In genomic region chr3:47381317-47382157, GRCh38 we compare ENCODE assay signal across 8 cellular contexts. TPM values are rescaled to one million over a fixed set of nuclear protein-coding genes. Genes with fewer than 3 reads are reported as not detected.
DNase-seq lines count a peak whose midpoint lies in the region; ATAC-seq and TF ChIP-seq lines count a peak whose summit lies in the region.

No MANE protein-coding gene starts in this region.

- H3K27ac Mint-ChIP-seq in activated naive CD4-positive, alpha-beta T cell treated with anti-CD3 and anti-CD28 coated beads, Interleukin-2, amount 10 ng/mL, durations not matched to agents 7 days and 5 days = peak overlapping the region; percentile 98

- no peaks in the 10 kb centered on the region for H3K9me3 ChIP-seq in testis

- no peaks in the 10 kb centered on the region for H3K27me3 Mint-ChIP-seq in activated naive CD4-positive, alpha-beta T cell treated with anti-CD3 and anti-CD28 coated beads, Interleukin-2, amount 10 ng/mL, durations not matched to agents 7 days and 5 days

- TF ChIP-seq CTCF in omental fat pad (IDR thresholded peaks at IDR 0.05) (no peak), testis (IDR thresholded peaks at IDR 0.05) (no peak)

- in situ Hi-C loops in KBM-7 (cut with MboI; ENCODE audit: low pct_unique_long_range_greater_than_20kb, low sequenced_read_pairs) (no loop called here), SK-MEL-5 (cut with HindIII; ENCODE audit: low pct_unique_long_range_greater_than_20kb, low sequenced_read_pairs) (no loop called here)

- H3K4me1 Mint-ChIP-seq in activated naive CD4-positive, alpha-beta T cell treated with anti-CD3 and anti-CD28 coated beads, Interleukin-2, amount 10 ng/mL, durations not matched to agents 7 days and 5 days = peaks cover 47% of the 10 kb centered on the region

- no peaks in the 10 kb centered on the region for H3K27me3 ChIP-seq in testis

- peak overlapping the region; percentile 85 to 94 for H3K27ac ChIP-seq in testis

- 3 to 4% methylated on average over 44 of the region's 44 CpGs for WGBS in testis, 2 donors

- ATAC-seq in GM21737 (IDR thresholded peaks at IDR 0.05; ENCODE audit: unreplicated experiment) (peak; percentile 71), omental fat pad (ENCODE audit: low FRiP score) (peak; percentile 80)

- intact Hi-C loops in testis (cut with DNase I; ENCODE audit: low total_unique reads) = no loop called here

- H3K4me3 Mint-ChIP-seq in activated naive CD4-positive, alpha-beta T cell treated with anti-CD3 and anti-CD28 coated beads, Interleukin-2, amount 10 ng/mL, durations not matched to agents 7 days and 5 days = peak overlapping the region; percentile 99

- CTCF ChIA-PET in activated naive CD4-positive, alpha-beta T cell treated with anti-CD3 and anti-CD28 coated beads, Interleukin-2, amount 10 ng/mL, durations not matched to agents 7 days and 5 days (lab: Charles Lee) = no interaction called here

- DNase-seq in ELF-1 (ENCODE audit: low read depth, low spot score) = peak; percentile 92
- DNase-seq in KBM-7 = peak; percentile 95
- peak; percentile 89 for DNase-seq in SK-MEL-5 (ENCODE audit: low read depth, low spot score)
- DNase-seq in activated naive CD4-positive, alpha-beta T cell treated with anti-CD3 and anti-CD28 coated beads, Interleukin-2, amount 10 ng/mL, durations not matched to agents 7 days and 5 days = peak; percentile 86
- peak; percentile 68 for DNase-seq in globus pallidus (ENCODE audit: low spot score)
- DNase-seq in omental fat pad (ENCODE audit: low spot score) = peak; percentile 62
- peak; percentile 91 for DNase-seq in testis

- H3K4me3 ChIP-seq in testis = peak overlapping the region; percentile 89 to 93

- peaks cover 16% of the 10 kb centered on the region for H3K4me1 ChIP-seq in testis

- TF ChIP-seq POLR2A in testis (IDR thresholded peaks at IDR 0.05) = no peak

- no peaks in the 10 kb centered on the region for H3K9me3 Mint-ChIP-seq in activated naive CD4-positive, alpha-beta T cell treated with anti-CD3 and anti-CD28 coated beads, Interleukin-2, amount 10 ng/mL, durations not matched to agents 7 days and 5 days

- H3K36me3 Mint-ChIP-seq in activated naive CD4-positive, alpha-beta T cell treated with anti-CD3 and anti-CD28 coated beads, Interleukin-2, amount 10 ng/mL, durations not matched to agents 7 days and 5 days = peaks cover 18% of the 10 kb centered on the region

- no peaks in the 10 kb centered on the region for H3K36me3 ChIP-seq in testis (ENCODE audit: low read depth, missing control alignments)

RNA-seq across cellular contexts. Expression of gene PTPN23, which starts 0.7 kb away (rescaled TPM):
- 9.9 and 13.0 TPM in 2 replicates for total RNA-seq in SK-MEL-5 (2014; rRNA removed; shearing (Covaris generic))
- polyA plus RNA-seq in SK-MEL-5 (2015; cell fraction: cytosol; rRNA removed) = 64.3 and 71.7 TPM in 2 replicates
- polyA plus RNA-seq in SK-MEL-5 (2015; cell fraction: nucleus; rRNA removed) = 64.3 and 80.5 TPM in 2 replicates
- total RNA-seq in omental fat pad (10 to 100 TPM; 14.0 to 61.0 (median 30.2) TPM), testis (100 to 1,000 TPM in 1 of 2 donors, 10 to 100 TPM in 1; 89.3 to 141 TPM)
- 30.5 TPM for polyA plus RNA-seq in testis (ENCODE audit: insufficient read depth, low read depth, low replicate concordance)

Comparison
In these comparisons a context has a peak if more than half of its experiments do, and no peak if none do; other contexts are left out.
1. Peak in every context shown above with its lines: DNase-seq, ATAC-seq, H3K4me3 ChIP-seq and H3K27ac ChIP-seq.